In genomic region chr3:143793971-143794370, GRCh38 we compare ENCODE assay signal across 22 cellular contexts.
"Had no signal": no experiment of that assay in that cellular context is flagged by ENCODE, and none has a peak within 500 bp of the region (broad histone marks: within the 10 kb centered on the region; RNA-seq: fewer than 3 reads in every experiment).

No MANE protein-coding gene starts in this region.

- H3K27ac ChIP-seq: coronary artery, parathyroid adenoma, spleen, thoracic aorta, upper lobe of right lung had no signal

- H2AFZ ChIP-seq: parathyroid adenoma had no signal

- H3K79me2 ChIP-seq: parathyroid adenoma had no signal

- ATAC-seq: activated CD4-positive, CD25-positive, alpha-beta regulatory T cell treated with anti-CD3 and anti-CD28 coated beads, Interleukin-2, amount 50 U/mL, for 24 hours; activated T-cell treated with anti-CD3 and anti-CD28 coated beads, Interleukin-2, amount 50 U/mL, for 4 hours; gastroesophageal sphincter; stimulated activated memory B cell treated with anti-CD40 and anti-IgM and Interleukin-4, amounts not matched to agents 10 μg/mL and 1 μg/mL and 100 μg/mL, for 72 hours; upper lobe of right lung had no signal

- H3K9me3 ChIP-seq: esophagus muscularis mucosa, sigmoid colon, thoracic aorta, upper lobe of right lung had no signal

- DNase-seq: activated CD4-positive, alpha-beta T cell treated with anti-CD3 and anti-CD28 coated beads, Interleukin-2, amount 10 ng/mL, durations not matched to agents 7 days and 5 days; activated CD8-positive, alpha-beta memory T cell treated with anti-CD3 and anti-CD28 coated beads, Interleukin-2, amount 50 U/mL, for 4 hours; activated naive CD4-positive, alpha-beta T cell treated with anti-CD3 and anti-CD28 coated beads for 36 hours; activated T-cell treated with anti-CD3 and anti-CD28 coated beads, Interleukin-2, amount 50 U/mL, for 4 hours; anterior cingulate cortex; effector CD4-positive, alpha-beta T cell; immature natural killer cell; sigmoid colon; spleen; stimulated activated CD4-positive, alpha-beta T cell treated with anti-CD3 and anti-CD28 coated beads, Interleukin-4, amount 100 ng/mL, for 4 hours; T1000; upper lobe of right lung had no signal

- H3K9me3 Mint-ChIP-seq: central memory CD8-positive, alpha-beta T cell; immature natural killer cell had no signal

- H3K4me3 ChIP-seq: coronary artery, esophagus muscularis mucosa, gastroesophageal sphincter, sigmoid colon, spleen, thoracic aorta, upper lobe of right lung had no signal

- H3K4me1 ChIP-seq: parathyroid adenoma, spleen, upper lobe of right lung had no signal

- H3K9ac ChIP-seq: parathyroid adenoma had no signal

- H3K27me3 ChIP-seq: esophagus muscularis mucosa, gastroesophageal sphincter, sigmoid colon, spleen, upper lobe of right lung had no signal

- H3K36me3 ChIP-seq: esophagus muscularis mucosa, gastroesophageal sphincter, sigmoid colon, thoracic aorta, upper lobe of right lung had no signal

- H3K27ac Mint-ChIP-seq: activated CD4-positive, alpha-beta T cell treated with anti-CD3 and anti-CD28 coated beads, Interleukin-2, amount 10 ng/mL, durations not matched to agents 7 days and 5 days; activated naive CD4-positive, alpha-beta T cell treated with anti-CD3 and anti-CD28 coated beads for 36 hours; brain; immature natural killer cell; stimulated activated memory B cell treated with anti-CD40 and anti-IgM and Interleukin-4, amounts not matched to agents 10 μg/mL and 1 μg/mL and 100 μg/mL, for 72 hours had no signal

- H3K36me3 Mint-ChIP-seq: brain had no signal

- H3K4me1 Mint-ChIP-seq: activated CD4-positive, alpha-beta T cell treated with anti-CD3 and anti-CD28 coated beads, Interleukin-2, amount 10 ng/mL, durations not matched to agents 7 days and 5 days; immature natural killer cell; stimulated activated memory B cell treated with anti-CD40 and anti-IgM and Interleukin-4, amounts not matched to agents 10 μg/mL and 1 μg/mL and 100 μg/mL, for 72 hours had no signal

- H3K27me3 Mint-ChIP-seq: activated CD4-positive, alpha-beta T cell treated with anti-CD3 and anti-CD28 coated beads, Interleukin-2, amount 10 ng/mL, durations not matched to agents 7 days and 5 days; brain; central memory CD8-positive, alpha-beta T cell; stimulated activated memory B cell treated with anti-CD40 and anti-IgM and Interleukin-4, amounts not matched to agents 10 μg/mL and 1 μg/mL and 100 μg/mL, for 72 hours had no signal

- H3K4me3 Mint-ChIP-seq: activated CD4-positive, alpha-beta T cell treated with anti-CD3 and anti-CD28 coated beads, Interleukin-2, amount 10 ng/mL, durations not matched to agents 7 days and 5 days; activated naive CD4-positive, alpha-beta T cell treated with anti-CD3 and anti-CD28 coated beads for 36 hours; activated T-cell treated with anti-CD3 and anti-CD28 coated beads, Interleukin-2, amount 50 U/mL, for 4 hours; brain; central memory CD8-positive, alpha-beta T cell; immature natural killer cell; nephron; stimulated activated memory B cell treated with anti-CD40 and anti-IgM and Interleukin-4, amounts not matched to agents 10 μg/mL and 1 μg/mL and 100 μg/mL, for 72 hours had no signal
